Comparison of ENCODE assay signal across 1 cellular context in the genomic region with DNA sequence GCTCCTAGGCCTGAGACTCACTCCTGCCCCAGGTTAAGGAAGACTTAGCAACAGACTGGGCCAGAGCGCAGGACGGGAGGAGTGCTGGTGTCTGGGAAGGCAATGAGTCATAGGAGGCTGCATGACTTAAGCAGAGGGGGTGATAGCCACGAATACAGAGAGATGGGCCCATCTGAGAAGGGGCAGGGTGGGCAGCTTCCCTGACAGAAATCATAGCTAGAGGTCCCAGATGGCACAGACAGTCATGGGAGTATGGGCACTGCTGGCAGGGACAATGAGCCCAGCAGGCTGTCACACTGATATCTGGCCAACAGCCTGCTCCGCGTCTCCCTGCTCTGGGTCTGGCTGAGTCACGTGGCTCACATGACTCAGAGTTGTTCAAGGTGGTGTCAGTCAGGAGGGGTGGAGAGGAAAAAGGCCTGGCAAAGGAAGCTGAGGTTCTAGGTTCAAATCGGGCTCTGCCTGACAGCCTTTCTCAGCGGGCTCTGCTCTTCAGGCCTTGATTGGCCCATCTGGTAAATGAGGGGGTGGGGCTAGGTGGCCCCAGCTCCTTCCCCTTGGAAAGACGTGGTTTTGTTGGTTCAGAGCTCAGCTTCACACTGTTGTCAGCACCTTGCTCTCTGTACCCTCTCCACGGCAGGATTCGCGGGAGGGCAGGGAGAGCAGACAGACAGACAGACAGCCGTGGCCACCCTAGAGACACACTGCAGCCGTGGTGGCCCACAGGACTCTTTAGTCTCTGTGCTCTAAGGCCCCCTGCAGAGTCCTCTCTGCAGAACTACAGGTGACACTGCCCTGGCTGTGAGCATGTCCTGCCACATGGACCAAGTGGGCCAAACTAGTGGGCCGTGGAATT.
TF ChIP-seq lines count a peak whose summit lies in the region.

No MANE protein-coding gene starts in this region.

TF ChIP-seq in K562, 482 proteins besides CTCF, POLR2A, EP300 and RAD21 (continued from another document and continues in another):
- no peak for TF ChIP-seq POU5F1 (IDR thresholded peaks at IDR 0.05; ENCODE audit: borderline replicate concordance, low read depth, low read length, partially characterized antibody)
- TF ChIP-seq ZNF174 (CRISPR knock-in tag; IDR thresholded peaks at IDR 0.05), result no peak
- no peak for TF ChIP-seq HMG20A (CRISPR knock-in tag; conservative IDR thresholded peaks at IDR 0.05)
- TF ChIP-seq FOXK1 (CRISPR knock-in tag; IDR thresholded peaks at IDR 0.05; ENCODE audit: borderline replicate concordance), result 0 out of 2 replicates have a peak, but pooled peaks have one; percentile 40
- no peak for TF ChIP-seq ZNF146 (CRISPR knock-in tag; IDR thresholded peaks at IDR 0.05; ENCODE audit: unreplicated experiment)
- TF ChIP-seq SPI1 (IDR thresholded peaks at IDR 0.05; ENCODE audit: borderline replicate concordance, low read depth, low read length), result no peak
- TF ChIP-seq, protein P1, sequence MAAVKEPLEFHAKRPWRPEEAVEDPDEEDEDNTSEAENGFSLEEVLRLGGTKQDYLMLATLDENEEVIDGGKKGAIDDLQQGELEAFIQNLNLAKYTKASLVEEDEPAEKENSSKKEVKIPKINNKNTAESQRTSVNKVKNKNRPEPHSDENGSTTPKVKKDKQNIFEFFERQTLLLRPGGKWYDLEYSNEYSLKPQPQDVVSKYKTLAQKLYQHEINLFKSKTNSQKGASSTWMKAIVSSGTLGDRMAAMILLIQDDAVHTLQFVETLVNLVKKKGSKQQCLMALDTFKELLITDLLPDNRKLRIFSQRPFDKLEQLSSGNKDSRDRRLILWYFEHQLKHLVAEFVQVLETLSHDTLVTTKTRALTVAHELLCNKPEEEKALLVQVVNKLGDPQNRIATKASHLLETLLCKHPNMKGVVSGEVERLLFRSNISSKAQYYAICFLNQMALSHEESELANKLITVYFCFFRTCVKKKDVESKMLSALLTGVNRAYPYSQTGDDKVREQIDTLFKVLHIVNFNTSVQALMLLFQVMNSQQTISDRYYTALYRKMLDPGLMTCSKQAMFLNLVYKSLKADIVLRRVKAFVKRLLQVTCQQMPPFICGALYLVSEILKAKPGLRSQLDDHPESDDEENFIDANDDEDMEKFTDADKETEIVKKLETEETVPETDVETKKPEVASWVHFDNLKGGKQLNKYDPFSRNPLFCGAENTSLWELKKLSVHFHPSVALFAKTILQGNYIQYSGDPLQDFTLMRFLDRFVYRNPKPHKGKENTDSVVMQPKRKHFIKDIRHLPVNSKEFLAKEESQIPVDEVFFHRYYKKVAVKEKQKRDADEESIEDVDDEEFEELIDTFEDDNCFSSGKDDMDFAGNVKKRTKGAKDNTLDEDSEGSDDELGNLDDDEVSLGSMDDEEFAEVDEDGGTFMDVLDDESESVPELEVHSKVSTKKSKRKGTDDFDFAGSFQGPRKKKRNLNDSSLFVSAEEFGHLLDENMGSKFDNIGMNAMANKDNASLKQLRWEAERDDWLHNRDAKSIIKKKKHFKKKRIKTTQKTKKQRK (IDR thresholded peaks at IDR 0.05; ENCODE audit: borderline replicate concordance, low read depth, low read length), result no peak
- no peak for TF ChIP-seq ZNF253 (CRISPR knock-in tag; conservative IDR thresholded peaks at IDR 0.05)
- TF ChIP-seq, protein P2, sequence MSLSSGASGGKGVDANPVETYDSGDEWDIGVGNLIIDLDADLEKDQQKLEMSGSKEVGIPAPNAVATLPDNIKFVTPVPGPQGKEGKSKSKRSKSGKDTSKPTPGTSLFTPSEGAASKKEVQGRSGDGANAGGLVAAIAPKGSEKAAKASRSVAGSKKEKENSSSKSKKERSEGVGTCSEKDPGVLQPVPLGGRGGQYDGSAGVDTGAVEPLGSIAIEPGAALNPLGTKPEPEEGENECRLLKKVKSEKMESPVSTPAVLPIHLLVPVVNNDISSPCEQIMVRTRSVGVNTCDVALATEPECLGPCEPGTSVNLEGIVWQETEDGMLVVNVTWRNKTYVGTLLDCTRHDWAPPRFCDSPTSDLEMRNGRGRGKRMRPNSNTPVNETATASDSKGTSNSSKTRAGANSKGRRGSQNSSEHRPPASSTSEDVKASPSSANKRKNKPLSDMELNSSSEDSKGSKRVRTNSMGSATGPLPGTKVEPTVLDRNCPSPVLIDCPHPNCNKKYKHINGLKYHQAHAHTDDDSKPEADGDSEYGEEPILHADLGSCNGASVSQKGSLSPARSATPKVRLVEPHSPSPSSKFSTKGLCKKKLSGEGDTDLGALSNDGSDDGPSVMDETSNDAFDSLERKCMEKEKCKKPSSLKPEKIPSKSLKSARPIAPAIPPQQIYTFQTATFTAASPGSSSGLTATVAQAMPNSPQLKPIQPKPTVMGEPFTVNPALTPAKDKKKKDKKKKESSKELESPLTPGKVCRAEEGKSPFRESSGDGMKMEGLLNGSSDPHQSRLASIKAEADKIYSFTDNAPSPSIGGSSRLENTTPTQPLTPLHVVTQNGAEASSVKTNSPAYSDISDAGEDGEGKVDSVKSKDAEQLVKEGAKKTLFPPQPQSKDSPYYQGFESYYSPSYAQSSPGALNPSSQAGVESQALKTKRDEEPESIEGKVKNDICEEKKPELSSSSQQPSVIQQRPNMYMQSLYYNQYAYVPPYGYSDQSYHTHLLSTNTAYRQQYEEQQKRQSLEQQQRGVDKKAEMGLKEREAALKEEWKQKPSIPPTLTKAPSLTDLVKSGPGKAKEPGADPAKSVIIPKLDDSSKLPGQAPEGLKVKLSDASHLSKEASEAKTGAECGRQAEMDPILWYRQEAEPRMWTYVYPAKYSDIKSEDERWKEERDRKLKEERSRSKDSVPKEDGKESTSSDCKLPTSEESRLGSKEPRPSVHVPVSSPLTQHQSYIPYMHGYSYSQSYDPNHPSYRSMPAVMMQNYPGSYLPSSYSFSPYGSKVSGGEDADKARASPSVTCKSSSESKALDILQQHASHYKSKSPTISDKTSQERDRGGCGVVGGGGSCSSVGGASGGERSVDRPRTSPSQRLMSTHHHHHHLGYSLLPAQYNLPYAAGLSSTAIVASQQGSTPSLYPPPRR (CRISPR knock-in tag; IDR thresholded peaks at IDR 0.05; ENCODE audit: borderline replicate concordance), result no peak
- TF ChIP-seq COPS2 (conservative IDR thresholded peaks at IDR 0.05), result no peak
- no peak for TF ChIP-seq ZNF217 (CRISPR knock-in tag; IDR thresholded peaks at IDR 0.05)
- peak; percentile 42; the same call in 1 of the 2 replicates for TF ChIP-seq RNF2 (IDR thresholded peaks at IDR 0.05)
- TF ChIP-seq TRIM24 (IDR thresholded peaks at IDR 0.05), result peak in 1 of 2 experiments; percentile 64; a peak in 2 of 4 replicates
- TF ChIP-seq, protein P3, sequence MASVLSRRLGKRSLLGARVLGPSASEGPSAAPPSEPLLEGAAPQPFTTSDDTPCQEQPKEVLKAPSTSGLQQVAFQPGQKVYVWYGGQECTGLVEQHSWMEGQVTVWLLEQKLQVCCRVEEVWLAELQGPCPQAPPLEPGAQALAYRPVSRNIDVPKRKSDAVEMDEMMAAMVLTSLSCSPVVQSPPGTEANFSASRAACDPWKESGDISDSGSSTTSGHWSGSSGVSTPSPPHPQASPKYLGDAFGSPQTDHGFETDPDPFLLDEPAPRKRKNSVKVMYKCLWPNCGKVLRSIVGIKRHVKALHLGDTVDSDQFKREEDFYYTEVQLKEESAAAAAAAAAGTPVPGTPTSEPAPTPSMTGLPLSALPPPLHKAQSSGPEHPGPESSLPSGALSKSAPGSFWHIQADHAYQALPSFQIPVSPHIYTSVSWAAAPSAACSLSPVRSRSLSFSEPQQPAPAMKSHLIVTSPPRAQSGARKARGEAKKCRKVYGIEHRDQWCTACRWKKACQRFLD (CRISPR knock-in tag; IDR thresholded peaks at IDR 0.05), result peak; percentile 57; the same call in 1 of the 2 replicates
- TF ChIP-seq FOXM1 (IDR thresholded peaks at IDR 0.05; ENCODE audit: low read depth), result no peak
- 0 out of 2 replicates have a peak, but pooled peaks have one; percentile 37 for TF ChIP-seq FOXM1 (CRISPR knock-in tag; IDR thresholded peaks at IDR 0.05; ENCODE audit: low read depth)
- TF ChIP-seq CBX5 (IDR thresholded peaks at IDR 0.05; ENCODE audit: borderline replicate concordance, low read depth), result no peak
- TF ChIP-seq MCM3 (IDR thresholded peaks at IDR 0.05), result no peak
- TF ChIP-seq MECOM (CRISPR knock-in tag; IDR thresholded peaks at IDR 0.05), result no peak
- TF ChIP-seq SMARCB1 (IDR thresholded peaks at IDR 0.05; ENCODE audit: insufficient read length, low read depth), result no peak
- peak; percentile 8; the same call in 1 of the 2 replicates for TF ChIP-seq STAT5A (IDR thresholded peaks at IDR 0.05; ENCODE audit: borderline replicate concordance, low read length)
- no peak for TF ChIP-seq ZNF696 (CRISPR knock-in tag; conservative IDR thresholded peaks at IDR 0.05)
- no peak for TF ChIP-seq PHB (CRISPR knock-in tag; IDR thresholded peaks at IDR 0.05)
- TF ChIP-seq SMARCC2 (IDR thresholded peaks at IDR 0.05; ENCODE audit: low read depth), result peak; percentile 87
- TF ChIP-seq ETS2 (tag; IDR thresholded peaks at IDR 0.05; ENCODE audit: borderline replicate concordance, poor library complexity, severe bottlenecking), result no peak
- no peak for TF ChIP-seq FOXA1 (IDR thresholded peaks at IDR 0.05; ENCODE audit: borderline replicate concordance)
- TF ChIP-seq, protein P4, sequence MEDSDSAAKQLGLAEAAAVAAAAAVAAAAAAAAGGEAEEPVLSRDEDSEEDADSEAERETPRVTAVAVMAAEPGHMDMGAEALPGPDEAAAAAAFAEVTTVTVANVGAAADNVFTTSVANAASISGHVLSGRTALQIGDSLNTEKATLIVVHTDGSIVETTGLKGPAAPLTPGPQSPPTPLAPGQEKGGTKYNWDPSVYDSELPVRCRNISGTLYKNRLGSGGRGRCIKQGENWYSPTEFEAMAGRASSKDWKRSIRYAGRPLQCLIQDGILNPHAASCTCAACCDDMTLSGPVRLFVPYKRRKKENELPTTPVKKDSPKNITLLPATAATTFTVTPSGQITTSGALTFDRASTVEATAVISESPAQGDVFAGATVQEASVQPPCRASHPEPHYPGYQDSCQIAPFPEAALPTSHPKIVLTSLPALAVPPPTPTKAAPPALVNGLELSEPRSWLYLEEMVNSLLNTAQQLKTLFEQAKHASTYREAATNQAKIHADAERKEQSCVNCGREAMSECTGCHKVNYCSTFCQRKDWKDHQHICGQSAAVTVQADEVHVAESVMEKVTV (CRISPR knock-in tag; IDR thresholded peaks at IDR 0.05), result no peak
- peak; percentile 52; the same call in 1 of the 2 replicates for TF ChIP-seq ZBTB17 (CRISPR knock-in tag; IDR thresholded peaks at IDR 0.05)
- TF ChIP-seq, protein P5, sequence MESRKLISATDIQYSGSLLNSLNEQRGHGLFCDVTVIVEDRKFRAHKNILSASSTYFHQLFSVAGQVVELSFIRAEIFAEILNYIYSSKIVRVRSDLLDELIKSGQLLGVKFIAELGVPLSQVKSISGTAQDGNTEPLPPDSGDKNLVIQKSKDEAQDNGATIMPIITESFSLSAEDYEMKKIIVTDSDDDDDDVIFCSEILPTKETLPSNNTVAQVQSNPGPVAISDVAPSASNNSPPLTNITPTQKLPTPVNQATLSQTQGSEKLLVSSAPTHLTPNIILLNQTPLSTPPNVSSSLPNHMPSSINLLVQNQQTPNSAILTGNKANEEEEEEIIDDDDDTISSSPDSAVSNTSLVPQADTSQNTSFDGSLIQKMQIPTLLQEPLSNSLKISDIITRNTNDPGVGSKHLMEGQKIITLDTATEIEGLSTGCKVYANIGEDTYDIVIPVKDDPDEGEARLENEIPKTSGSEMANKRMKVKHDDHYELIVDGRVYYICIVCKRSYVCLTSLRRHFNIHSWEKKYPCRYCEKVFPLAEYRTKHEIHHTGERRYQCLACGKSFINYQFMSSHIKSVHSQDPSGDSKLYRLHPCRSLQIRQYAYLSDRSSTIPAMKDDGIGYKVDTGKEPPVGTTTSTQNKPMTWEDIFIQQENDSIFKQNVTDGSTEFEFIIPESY (CRISPR knock-in tag; IDR thresholded peaks at IDR 0.05), result peak; percentile 75; the same call in 1 of the 2 replicates
- TF ChIP-seq ZKSCAN3 (CRISPR knock-in tag; IDR thresholded peaks at IDR 0.05), result no peak
- TF ChIP-seq, protein P6, sequence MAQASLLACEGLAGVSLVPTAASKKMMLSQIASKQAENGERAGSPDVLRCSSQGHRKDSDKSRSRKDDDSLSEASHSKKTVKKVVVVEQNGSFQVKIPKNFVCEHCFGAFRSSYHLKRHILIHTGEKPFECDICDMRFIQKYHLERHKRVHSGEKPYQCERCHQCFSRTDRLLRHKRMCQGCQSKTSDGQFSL (CRISPR knock-in tag; IDR thresholded peaks at IDR 0.05), result peak; percentile 72; the same call in 1 of the 2 replicates
- TF ChIP-seq, protein P6 (tag; IDR thresholded peaks at IDR 0.05), result no peak
- no peak for TF ChIP-seq TEAD2 (tag; IDR thresholded peaks at IDR 0.05)
- TF ChIP-seq NR3C1 (CRISPR knock-in tag; IDR thresholded peaks at IDR 0.05), result no peak
- 0 out of 2 replicates have a peak, but pooled peaks have one; percentile 38 for TF ChIP-seq JUNB (CRISPR knock-in tag; conservative IDR thresholded peaks at IDR 0.05)
- no peak for TF ChIP-seq SETDB1 (IDR thresholded peaks at IDR 0.05; ENCODE audit: low read length)
- TF ChIP-seq, protein P7, sequence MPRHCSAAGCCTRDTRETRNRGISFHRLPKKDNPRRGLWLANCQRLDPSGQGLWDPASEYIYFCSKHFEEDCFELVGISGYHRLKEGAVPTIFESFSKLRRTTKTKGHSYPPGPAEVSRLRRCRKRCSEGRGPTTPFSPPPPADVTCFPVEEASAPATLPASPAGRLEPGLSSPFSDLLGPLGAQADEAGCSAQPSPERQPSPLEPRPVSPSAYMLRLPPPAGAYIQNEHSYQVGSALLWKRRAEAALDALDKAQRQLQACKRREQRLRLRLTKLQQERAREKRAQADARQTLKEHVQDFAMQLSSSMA (CRISPR knock-in tag; IDR thresholded peaks at IDR 0.05), result no peak
- TF ChIP-seq, protein P8, sequence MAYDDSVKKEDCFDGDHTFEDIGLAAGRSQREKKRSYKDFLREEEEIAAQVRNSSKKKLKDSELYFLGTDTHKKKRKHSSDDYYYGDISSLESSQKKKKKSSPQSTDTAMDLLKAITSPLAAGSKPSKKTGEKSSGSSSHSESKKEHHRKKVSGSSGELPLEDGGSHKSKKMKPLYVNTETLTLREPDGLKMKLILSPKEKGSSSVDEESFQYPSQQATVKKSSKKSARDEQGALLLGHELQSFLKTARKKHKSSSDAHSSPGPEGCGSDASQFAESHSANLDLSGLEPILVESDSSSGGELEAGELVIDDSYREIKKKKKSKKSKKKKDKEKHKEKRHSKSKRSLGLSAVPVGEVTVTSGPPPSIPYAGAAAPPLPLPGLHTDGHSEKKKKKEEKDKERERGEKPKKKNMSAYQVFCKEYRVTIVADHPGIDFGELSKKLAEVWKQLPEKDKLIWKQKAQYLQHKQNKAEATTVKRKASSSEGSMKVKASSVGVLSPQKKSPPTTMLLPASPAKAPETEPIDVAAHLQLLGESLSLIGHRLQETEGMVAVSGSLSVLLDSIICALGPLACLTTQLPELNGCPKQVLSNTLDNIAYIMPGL (CRISPR knock-in tag; IDR thresholded peaks at IDR 0.05), result no peak
- peak; percentile 39; the same call in 1 of the 2 replicates for TF ChIP-seq C11orf30 (IDR thresholded peaks at IDR 0.05; ENCODE audit: low read depth)
